In genomic region chr6:106181664-106182418, GRCh38 we compare ENCODE assay signal across 8 cellular contexts.
DNase-seq lines count a peak whose midpoint lies in the region; ATAC-seq, FAIRE-seq and TF ChIP-seq lines count a peak whose summit lies in the region.

No MANE protein-coding gene starts in this region.

- no peaks in the 10 kb centered on the region for H3K27me3 ChIP-seq in brain microvascular endothelial cell (replicated peaks)

- TF ChIP-seq POLR2A in A549 (IDR thresholded peaks at IDR 0.05; ENCODE audit: low read length): no peak

- TF ChIP-seq CTCF in A549 (IDR thresholded peaks at IDR 0.05) (no peak), brain microvascular endothelial cell (IDR thresholded peaks at IDR 0.05; ENCODE audit: low read depth, low read length, missing control alignments) (no peak)

- H3K4me1 ChIP-seq in A549: peaks cover 18% of the 10 kb centered on the region

- H3K4me2 ChIP-seq in A549: peak overlapping the region; percentile 39; the same call in 2 of the 3 replicates

- no peaks in the 10 kb centered on the region for H3K9me3 ChIP-seq in A549

- no peak for FAIRE-seq in A549 (lab: Jason Lieb, UNC)

- peak; percentile 39 to 87; a peak in 5 of 6 replicates for ATAC-seq in A549
- peak; percentile 53 for ATAC-seq in GM19395 (IDR thresholded peaks at IDR 0.05; ENCODE audit: unreplicated experiment)
- peak; percentile 31 for ATAC-seq in HG03469 (IDR thresholded peaks at IDR 0.05; ENCODE audit: unreplicated experiment)
- no peak for ATAC-seq in HG03521 (IDR thresholded peaks at IDR 0.05; ENCODE audit: unreplicated experiment)
- no peak for ATAC-seq in GM19467 (IDR thresholded peaks at IDR 0.05; ENCODE audit: unreplicated experiment)

- DNase-seq in A549 (ENCODE audit: low read depth in 1 of 2, low spot score in 1 of 2) (peak in 1 of 2 experiments; percentile 17), brain microvascular endothelial cell (peak; percentile 60), OCI-M1 (lab: John Stamatoyannopoulos, UW) (no peak), NCI-H2171 (lab: John Stamatoyannopoulos, UW) (no peak)

- no peaks in the 10 kb centered on the region for H3K36me3 ChIP-seq in brain microvascular endothelial cell (replicated peaks)

- H3K4me3 ChIP-seq in A549 (no peak overlapping the region), brain microvascular endothelial cell (ENCODE audit: low read depth, low read length) (no peak overlapping the region)

- 46% methylated on average over 3 of the region's 3 CpGs for WGBS in A549 (ENCODE audit: missing lambda C conversion rate)

- no peak for TF ChIP-seq RAD21 in A549 (conservative IDR thresholded peaks at IDR 0.05 in 1 of 2, IDR thresholded peaks at IDR 0.05 in 1 of 2)

- TF ChIP-seq EP300 in A549 (IDR thresholded peaks at IDR 0.05): no peak

- H3K27ac ChIP-seq in A549 (peak overlapping the region in 1 of 2 experiments; percentile 39; a peak in 1 of 6 replicates), brain microvascular endothelial cell (peak overlapping the region; percentile 45)

- CTCF ChIA-PET in A549 (lab: Yijun Ruan, JAX): interaction anchor here (0.9 to 1.4 kb wide), 2 partner anchors 42 to 698 kb away, joined by 3 to 6 read pairs; no protein-coding TSS in a partner anchor

- POLR2A ChIA-PET in A549 (lab: Yijun Ruan, JAX): no interaction called here

- in situ Hi-C loops in brain microvascular endothelial cell (cut with HindIII; ENCODE audit: low pct_ligation_motif_present, low sequenced_read_pairs): no loop called here

TF ChIP-seq in A549, 52 proteins besides CTCF, POLR2A, EP300 and RAD21:
- TF ChIP-seq PBX3 (IDR thresholded peaks at IDR 0.05): no peak
- no peak for TF ChIP-seq HOXB5 (CRISPR knock-in tag; IDR thresholded peaks at IDR 0.05)
- TF ChIP-seq KDM1A (IDR thresholded peaks at IDR 0.05; ENCODE audit: low read depth): no peak
- TF ChIP-seq MYC (IDR thresholded peaks at IDR 0.05; ENCODE audit: borderline replicate concordance, low read length): no peak
- TF ChIP-seq JUN (IDR thresholded peaks at IDR 0.05): no peak
- TF ChIP-seq SREBF2 (IDR thresholded peaks at IDR 0.05): no peak
- no peak for TF ChIP-seq TP53 (CRISPR knock-in tag; IDR thresholded peaks at IDR 0.05)
- no peak for TF ChIP-seq ESRRA (IDR thresholded peaks at IDR 0.05; ENCODE audit: borderline replicate concordance, low read length)
- TF ChIP-seq CHD2 (IDR thresholded peaks at IDR 0.05; ENCODE audit: low read length, partially characterized antibody): no peak
- TF ChIP-seq TFCP2L1 (CRISPR knock-in tag; IDR thresholded peaks at IDR 0.05): no peak
- no peak for TF ChIP-seq GATA3 (IDR thresholded peaks at IDR 0.05; ENCODE audit: borderline replicate concordance)
- TF ChIP-seq HOXA7 (CRISPR knock-in tag; IDR thresholded peaks at IDR 0.05): no peak
- no peak for TF ChIP-seq CEBPB (IDR thresholded peaks at IDR 0.05)
- no peak for TF ChIP-seq NR3C1 (IDR thresholded peaks at IDR 0.05)
- no peak for TF ChIP-seq HEYL (CRISPR knock-in tag; IDR thresholded peaks at IDR 0.05)
- no peak for TF ChIP-seq BHLHE40 (IDR thresholded peaks at IDR 0.05; ENCODE audit: low read depth, low read length)
- TF ChIP-seq JUNB (IDR thresholded peaks at IDR 0.05): no peak

Comparison
In these comparisons a context has a peak if more than half of its experiments do, and no peak if none do; other contexts are left out.
1. ATAC-seq: peak in A549 (2 of 2), GM19395 (single experiment) and HG03469 (single experiment); none in HG03521 (single experiment) and GM19467 (single experiment).